31 cellular contexts compared by ENCODE assay signal in genomic region chr2:211453311-211453894, GRCh38.
A peak's percentile ranks its signal among the peaks of the same experiment; 100 is the strongest.
DNase-seq lines count a peak whose midpoint lies in the region; ATAC-seq and TF ChIP-seq lines count a peak whose summit lies in the region.
"Had no signal": no experiment of that assay in that cellular context is flagged by ENCODE, and none has a peak within 500 bp of the region (broad histone marks: within the 10 kb centered on the region; RNA-seq: fewer than 3 reads in every experiment).

No MANE protein-coding gene starts in this region.

- H2AFZ ChIP-seq in Karpas-422 (ENCODE audit: low read length) (peak overlapping the region; percentile 69; the same call in 1 of the 2 replicates), OCI-LY7 (ENCODE audit: low read length) (peak overlapping the region; percentile 81)

- H3K4me2 ChIP-seq in Karpas-422 (ENCODE audit: low read depth, low read length, poor library complexity, severe bottlenecking) (peak overlapping the region; percentile 41), OCI-LY7 (ENCODE audit: low read length) (peak overlapping the region; percentile 46)
- H3K4me2 ChIP-seq: BLaER1 treated with 17β-estradiol and CSF1 and Interleukin-3, amounts not matched to agents 10 nM and 100 nM had no signal

- H3K4me1 ChIP-seq in Karpas-422 (ENCODE audit: low read length) (peaks cover 10% of the 10 kb centered on the region), OCI-LY7 (ENCODE audit: insufficient read depth, low read length, poor library complexity, severe bottlenecking) (no peaks in the 10 kb centered on the region)
- H3K4me1 ChIP-seq: breast epithelium, prostate gland, sigmoid colon, tibial artery, vagina had no signal

- no peak for TF ChIP-seq CTCF in OCI-LY7 (conservative IDR thresholded peaks at IDR 0.05; ENCODE audit: low read length)

- H3K27me3 ChIP-seq in Karpas-422 (ENCODE audit: low read length), result no peaks in the 10 kb centered on the region
- H3K27me3 ChIP-seq: BLaER1 treated with 17β-estradiol and CSF1 and Interleukin-3, amounts not matched to agents 10 nM and 100 nM; breast epithelium; dorsolateral prefrontal cortex; heart left ventricle; sigmoid colon; tibial artery; vagina had no signal

- no peak overlapping the region for H3K27ac ChIP-seq in Karpas-422 (ENCODE audit: low read length)
- H3K27ac ChIP-seq in OCI-LY7 (ENCODE audit: low read depth, low read length, poor library complexity, severe bottlenecking), result no peak overlapping the region
- H3K27ac ChIP-seq: BLaER1 treated with 17β-estradiol and CSF1 and Interleukin-3, amounts not matched to agents 10 nM and 100 nM; breast epithelium; dorsolateral prefrontal cortex; heart left ventricle; prostate gland; sigmoid colon; tibial artery; vagina; WERI-Rb-1 had no signal

- H4K20me1 ChIP-seq in Karpas-422 (ENCODE audit: insufficient read depth, low read depth, low read length) (no peaks in the 10 kb centered on the region), OCI-LY7 (ENCODE audit: insufficient read depth, low read length) (no peaks in the 10 kb centered on the region)
- H4K20me1 ChIP-seq: BLaER1 treated with 17β-estradiol and CSF1 and Interleukin-3, amounts not matched to agents 10 nM and 100 nM had no signal

- POLR2A ChIA-PET in OCI-LY7 (lab: Charles Lee), result interaction anchor here (0.5 to 1.1 kb wide), 6 partner anchors 9 to 792 kb away, joined by 3 to 4 read pairs (median 3); no protein-coding TSS in a partner anchor

- BruUV-seq in OCI-LY7 (replicated peaks; lab: Mats Ljungman, UMichigan), result no TSS peak

- intact Hi-C loops in OCI-LY7 (cut with micrococcal nuclease; ENCODE audit: unreplicated experiment), result no loop called here

- H3K79me2 ChIP-seq in Karpas-422 (ENCODE audit: low read length), result no peaks in the 10 kb centered on the region
- no peaks in the 10 kb centered on the region for H3K79me2 ChIP-seq in OCI-LY7 (ENCODE audit: insufficient read depth, low read depth, low read length)

- H3K36me3 ChIP-seq in Karpas-422 (ENCODE audit: insufficient read depth, low read length) (no peaks in the 10 kb centered on the region), OCI-LY7 (ENCODE audit: insufficient read depth, low read length) (no peaks in the 10 kb centered on the region)
- H3K36me3 ChIP-seq: BLaER1 treated with 17β-estradiol and CSF1 and Interleukin-3, amounts not matched to agents 10 nM and 100 nM; breast epithelium; heart left ventricle; prostate gland; sigmoid colon; tibial artery; vagina; WERI-Rb-1 had no signal

- CTCF ChIA-PET in OCI-LY7 (lab: Charles Lee; ENCODE audit: unreplicated experiment), result no interaction called here

- no peaks in the 10 kb centered on the region for H3K9me2 ChIP-seq in Karpas-422 (replicated peaks; ENCODE audit: insufficient read depth, low read length)
- H3K9me2 ChIP-seq in OCI-LY7 (ENCODE audit: insufficient read depth, low read length), result no peaks in the 10 kb centered on the region

- peak; percentile 27 for DNase-seq in NOMO-1 treated with DMSO at 0.1 percent for 48 hours (lab: John Stamatoyannopoulos, UW; ENCODE audit: unreplicated experiment)
- DNase-seq in NOMO-1 treated with dmso at 0.1 percent for 144 hours (lab: John Stamatoyannopoulos, UW; ENCODE audit: unreplicated experiment), result no peak
- DNase-seq in Karpas-422, result peak; percentile 47
- DNase-seq in OCI-LY7 (ENCODE audit: low spot score), result no peak
- DNase-seq in medulla oblongata (ENCODE audit: extremely low spot score), result no peak
- no peak for DNase-seq in activated CD4-positive, alpha-beta T cell treated with anti-CD3 and anti-CD28 coated beads for 1 hour
- DNase-seq: activated CD4-positive, alpha-beta T cell treated with anti-CD3 and anti-CD28 coated beads for 48 hours; activated CD8-positive, alpha-beta memory T cell treated with anti-CD3 and anti-CD28 coated beads for 24 hours; activated effector memory CD4-positive, alpha-beta T cell treated with anti-CD3 and anti-CD28 coated beads, Interleukin-2, amount 50 U/mL, for 16 hours; DMS79; dorsolateral prefrontal cortex; foreskin melanocyte; GDM1; heart left ventricle; IMR-90; islet precursor cell; left ventricle myocardium superior; midbrain; naive thymus-derived CD4-positive, alpha-beta T cell; NCI-H2107; nucleus accumbens; SIG-M5; sigmoid colon; stimulated activated CD4-positive, alpha-beta T cell treated with anti-CD3 and anti-CD28 coated beads, Interleukin-4, amount 100 ng/mL, for 4 hours; tibial artery; WERI-Rb-1 had no signal

- H3K4me3 ChIP-seq in Karpas-422 (ENCODE audit: low read length), result no peak overlapping the region
- H3K4me3 ChIP-seq in OCI-LY7 (ENCODE audit: low read depth, low read length, poor library complexity, severe bottlenecking), result no peak overlapping the region
- H3K4me3 ChIP-seq: BLaER1 treated with 17β-estradiol and CSF1 and Interleukin-3, amounts not matched to agents 10 nM and 100 nM; breast epithelium; dorsolateral prefrontal cortex; heart left ventricle; prostate gland; sigmoid colon; tibial artery; vagina had no signal

- H3K9me3 ChIP-seq in Karpas-422 (ENCODE audit: low read length) (no peaks in the 10 kb centered on the region), OCI-LY7 (ENCODE audit: low read length) (no peaks in the 10 kb centered on the region)
- H3K9me3 ChIP-seq: BLaER1 treated with 17β-estradiol and CSF1 and Interleukin-3, amounts not matched to agents 10 nM and 100 nM; breast epithelium; heart left ventricle; prostate gland; sigmoid colon; tibial artery; vagina had no signal

- ATAC-seq in HG03378 (IDR thresholded peaks at IDR 0.05; ENCODE audit: unreplicated experiment), result no peak
- ATAC-seq: heart left ventricle; left ventricle myocardium superior; naive thymus-derived CD4-positive, alpha-beta T cell had no signal

- H3K9ac ChIP-seq in Karpas-422 (ENCODE audit: low read length), result no peak overlapping the region
- H3K9ac ChIP-seq: BLaER1 treated with 17β-estradiol and CSF1 and Interleukin-3, amounts not matched to agents 10 nM and 100 nM had no signal

Comparison
In these comparisons a context has a peak if more than half of its experiments do, and no peak if none do; other contexts are left out.
1. DNase-seq: peak in NOMO-1 treated with DMSO at 0.1 percent for 48 hours (single experiment) and Karpas-422 (single experiment); none in NOMO-1 treated with dmso at 0.1 percent for 144 hours (single experiment), OCI-LY7 (single experiment), medulla oblongata (single experiment) and activated CD4-positive, alpha-beta T cell treated with anti-CD3 and anti-CD28 coated beads for 1 hour (single experiment).